ENCODE assay signal across 20 cellular contexts in the genomic region with DNA sequence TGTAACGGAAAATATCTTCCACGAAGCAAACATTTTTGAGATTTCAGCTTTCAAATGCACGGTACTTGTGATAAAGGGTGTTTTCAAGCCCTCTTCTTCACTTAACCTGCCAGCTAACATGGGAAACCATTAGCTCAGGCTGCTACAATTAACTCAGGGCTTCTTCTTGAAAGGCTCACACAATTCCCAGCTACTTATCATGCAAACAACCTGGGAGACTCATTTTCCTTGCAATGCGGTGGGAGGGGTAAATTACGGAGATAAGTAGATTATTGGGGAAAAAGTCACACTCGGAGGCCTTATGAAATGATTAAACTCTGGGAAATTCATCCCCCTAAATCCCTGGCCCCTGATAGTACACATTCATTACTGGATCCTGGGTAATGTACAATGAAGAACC.
DNase-seq lines count a peak whose midpoint lies in the region; ATAC-seq and TF ChIP-seq lines count a peak whose summit lies in the region.
"Had no signal": no experiment of that assay in that cellular context is flagged by ENCODE, and none has a peak within 500 bp of the region (broad histone marks: within the 10 kb centered on the region; RNA-seq: fewer than 3 reads in every experiment).

No MANE protein-coding gene starts in this region.

- no peak for DNase-seq in WTC11 (ENCODE audit: low spot score)
- DNase-seq in iPS-NIHi7 (ENCODE audit: extremely low spot score), result peak; percentile 44
- peak; percentile 25 for DNase-seq in retinal pigment epithelial cell (ENCODE audit: low read depth)
- DNase-seq in tibial artery, result no peak
- no peak for DNase-seq in Calu3
- DNase-seq in foreskin keratinocyte, result no peak
- DNase-seq: ACHN; C1 segment of cervical spinal cord; CD8-positive, alpha-beta memory T cell; DMS79 treated with DMSO at 0.1 percent for 48 hours; HCEC 1CT; NCI-H1417 treated with DMSO at 0.1 percent for 48 hours; NCI-H1930; NCI-H2171; NCI-H446; NCI-H69; NK-92 treated with Interleukin-12 subunit alpha and Interleukin-12 subunit beta, amount 100 ng/mL, for 24 hours had no signal

- H3K27me3 ChIP-seq in HUES48 (ENCODE audit: control insufficient read depth, insufficient read depth, low read length) (no peaks in the 10 kb centered on the region), tibial artery (no peaks in the 10 kb centered on the region), foreskin keratinocyte (no peaks in the 10 kb centered on the region)

- H3K36me3 Mint-ChIP-seq in WTC11 (no peaks in the 10 kb centered on the region), Calu3 (ENCODE audit: insufficient read depth, unreplicated experiment) (no peaks in the 10 kb centered on the region)

- H3K27ac Mint-ChIP-seq in WTC11 (peak overlapping the region; percentile 96), Calu3 (ENCODE audit: unreplicated experiment) (no peak overlapping the region)
- H3K27ac Mint-ChIP-seq: CD8-positive, alpha-beta memory T cell had no signal

- CTCF ChIA-PET in WTC11 (lab: Charles Lee) (interaction anchor here (0.8 to 3.0 kb wide), 5 partner anchors 17 to 311 kb away, joined by 3 to 14 read pairs (median 4); no protein-coding TSS in a partner anchor), Calu3 (lab: Charles Lee) (no interaction called here)

- no TSS peak for BruUV-seq in Calu3 (replicated peaks; lab: Mats Ljungman, UMichigan)

- H3K4me3 ChIP-seq in HUES48 (ENCODE audit: low read depth, low read length), result no peak overlapping the region; the same call in 1 of the 2 replicates
- no peak overlapping the region for H3K4me3 ChIP-seq in retinal pigment epithelial cell (ENCODE audit: low read length)
- H3K4me3 ChIP-seq in tibial artery, result no peak overlapping the region

- peak overlapping the region; percentile 89 for H3K27ac ChIP-seq in HUES48 (ENCODE audit: low read depth, low read length)
- no peak overlapping the region for H3K27ac ChIP-seq in tibial artery
- H3K27ac ChIP-seq in foreskin keratinocyte, result no peak overlapping the region
- H3K27ac ChIP-seq: KMS-11 had no signal

- H3K4me3 Mint-ChIP-seq in WTC11, result peak overlapping the region; percentile 51
- no peak overlapping the region for H3K4me3 Mint-ChIP-seq in Calu3 (ENCODE audit: low read depth, unreplicated experiment)
- H3K4me3 Mint-ChIP-seq: CD8-positive, alpha-beta memory T cell had no signal

- TF ChIP-seq CTCF in WTC11 (IDR thresholded peaks at IDR 0.05) (no peak), retinal pigment epithelial cell (conservative IDR thresholded peaks at IDR 0.05; ENCODE audit: low read depth, low read length) (no peak), tibial artery (IDR thresholded peaks at IDR 0.05) (no peak), Calu3 (IDR thresholded peaks at IDR 0.05; ENCODE audit: unreplicated experiment) (no peak), foreskin keratinocyte (conservative IDR thresholded peaks at IDR 0.05) (no peak)

- H3K9ac ChIP-seq in HUES48 (ENCODE audit: low read depth, low read length), result no peak overlapping the region
- H3K9ac ChIP-seq: KMS-11 had no signal

- H3K36me3 ChIP-seq in HUES48 (ENCODE audit: control insufficient read depth, insufficient read depth, low read length) (no peaks in the 10 kb centered on the region), tibial artery (no peaks in the 10 kb centered on the region)

- H3K9me3 Mint-ChIP-seq in WTC11 (no peaks in the 10 kb centered on the region), Calu3 (ENCODE audit: low read depth, unreplicated experiment) (no peaks in the 10 kb centered on the region)
- H3K9me3 Mint-ChIP-seq: CD8-positive, alpha-beta memory T cell had no signal

- H3K9me3 ChIP-seq in HUES48 (ENCODE audit: control insufficient read depth, insufficient read depth, low read length), result no peaks in the 10 kb centered on the region
- H3K9me3 ChIP-seq in tibial artery, result no peaks in the 10 kb centered on the region

- peaks cover 32% of the 10 kb centered on the region for H3K4me1 ChIP-seq in HUES48 (ENCODE audit: control insufficient read depth, insufficient read depth, low read length)
- H3K4me1 ChIP-seq in tibial artery, result no peaks in the 10 kb centered on the region
- H3K4me1 ChIP-seq in foreskin keratinocyte, result no peaks in the 10 kb centered on the region

- peaks cover 36% of the 10 kb centered on the region for H3K4me1 Mint-ChIP-seq in WTC11
- peaks cover 8% of the 10 kb centered on the region for H3K4me1 Mint-ChIP-seq in Calu3 (ENCODE audit: low read depth, unreplicated experiment)
- H3K4me1 Mint-ChIP-seq: CD8-positive, alpha-beta memory T cell had no signal

- POLR2A ChIA-PET in WTC11 (lab: Charles Lee), result interaction anchor here (0.5 to 0.6 kb wide), 3 partner anchors 50 to 678 kb away, joined by 3 to 4 read pairs (median 3); a partner anchor contains a TSS

- ATAC-seq in WTC11 (peak; percentile 78), foreskin keratinocyte (no peak)
- ATAC-seq: Right ventricle myocardium inferior had no signal

- H3K27me3 Mint-ChIP-seq in WTC11 (ENCODE audit: low read depth) (no peaks in the 10 kb centered on the region), Calu3 (ENCODE audit: unreplicated experiment) (no peaks in the 10 kb centered on the region)
- H3K27me3 Mint-ChIP-seq: CD8-positive, alpha-beta memory T cell had no signal

- intact Hi-C loops in tibial artery (cut with DNase I; ENCODE audit: low total_unique reads), result no loop called here
- intact Hi-C loops in Calu3 (cut with micrococcal nuclease; ENCODE audit: unreplicated experiment), result no loop called here

TF ChIP-seq in WTC11, 78 proteins besides CTCF, POLR2A, EP300 and RAD21 (continues in another document):
- TF ChIP-seq ATF1 (CRISPR knock-in tag; IDR thresholded peaks at IDR 0.05) (no peak), FOXK1 (CRISPR knock-in tag; IDR thresholded peaks at IDR 0.05) (no peak), NR1H2 (CRISPR knock-in tag; IDR thresholded peaks at IDR 0.05) (no peak), OVOL2 (CRISPR knock-in tag; IDR thresholded peaks at IDR 0.05; ENCODE audit: borderline replicate concordance) (no peak), ZNF219 (CRISPR knock-in tag; IDR thresholded peaks at IDR 0.05; ENCODE audit: borderline replicate concordance) (no peak), ZBTB21 (CRISPR knock-in tag; IDR thresholded peaks at IDR 0.05; ENCODE audit: borderline replicate concordance) (no peak), CREM (CRISPR knock-in tag; IDR thresholded peaks at IDR 0.05) (no peak), TP53 (CRISPR knock-in tag; IDR thresholded peaks at IDR 0.05) (no peak), RELA (CRISPR knock-in tag; IDR thresholded peaks at IDR 0.05; ENCODE audit: borderline replicate concordance) (no peak), ZNF138 (CRISPR knock-in tag; conservative IDR thresholded peaks at IDR 0.05) (no peak), TEAD1 (CRISPR knock-in tag; IDR thresholded peaks at IDR 0.05) (no peak), ZNF317 (CRISPR knock-in tag; IDR thresholded peaks at IDR 0.05; ENCODE audit: borderline replicate concordance, low read depth) (no peak), SOX15 (CRISPR knock-in tag; IDR thresholded peaks at IDR 0.05) (no peak)
- TF ChIP-seq, protein P1, sequence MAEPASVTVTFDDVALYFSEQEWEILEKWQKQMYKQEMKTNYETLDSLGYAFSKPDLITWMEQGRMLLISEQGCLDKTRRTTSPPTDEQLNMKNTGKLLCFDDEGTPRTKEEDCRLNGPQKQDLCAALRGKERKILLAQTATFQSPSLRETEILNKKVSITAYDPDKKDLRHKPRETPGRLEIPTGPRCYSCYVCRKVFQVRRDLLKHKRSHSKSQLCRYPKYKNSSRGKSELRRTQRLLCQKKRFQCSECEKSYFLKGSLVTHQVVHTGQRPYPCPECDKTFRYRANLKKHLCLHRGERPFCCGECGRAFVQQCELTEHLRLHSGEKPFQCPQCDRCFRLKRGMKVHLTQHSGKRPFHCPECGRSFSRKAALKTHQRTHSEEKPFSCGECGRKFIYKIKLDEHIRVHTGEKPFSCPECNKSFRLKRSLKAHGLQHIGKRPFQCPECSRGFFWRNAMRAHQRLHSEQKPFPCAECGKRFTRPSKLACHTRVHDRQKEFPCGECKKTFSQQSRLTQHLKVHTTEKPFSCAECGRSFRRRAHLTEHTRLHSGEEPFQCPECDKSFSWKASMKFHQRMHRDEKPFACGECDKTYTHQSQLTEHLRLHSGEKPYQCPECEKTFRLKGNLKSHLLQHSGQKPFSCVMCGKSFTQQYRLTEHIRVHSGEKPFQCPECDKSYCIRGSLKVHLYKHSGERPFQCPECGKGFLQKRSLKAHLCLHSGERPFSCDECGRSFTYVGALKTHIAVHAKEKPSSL (CRISPR knock-in tag; conservative IDR thresholded peaks at IDR 0.05), result no peak
- TF ChIP-seq, protein P2, sequence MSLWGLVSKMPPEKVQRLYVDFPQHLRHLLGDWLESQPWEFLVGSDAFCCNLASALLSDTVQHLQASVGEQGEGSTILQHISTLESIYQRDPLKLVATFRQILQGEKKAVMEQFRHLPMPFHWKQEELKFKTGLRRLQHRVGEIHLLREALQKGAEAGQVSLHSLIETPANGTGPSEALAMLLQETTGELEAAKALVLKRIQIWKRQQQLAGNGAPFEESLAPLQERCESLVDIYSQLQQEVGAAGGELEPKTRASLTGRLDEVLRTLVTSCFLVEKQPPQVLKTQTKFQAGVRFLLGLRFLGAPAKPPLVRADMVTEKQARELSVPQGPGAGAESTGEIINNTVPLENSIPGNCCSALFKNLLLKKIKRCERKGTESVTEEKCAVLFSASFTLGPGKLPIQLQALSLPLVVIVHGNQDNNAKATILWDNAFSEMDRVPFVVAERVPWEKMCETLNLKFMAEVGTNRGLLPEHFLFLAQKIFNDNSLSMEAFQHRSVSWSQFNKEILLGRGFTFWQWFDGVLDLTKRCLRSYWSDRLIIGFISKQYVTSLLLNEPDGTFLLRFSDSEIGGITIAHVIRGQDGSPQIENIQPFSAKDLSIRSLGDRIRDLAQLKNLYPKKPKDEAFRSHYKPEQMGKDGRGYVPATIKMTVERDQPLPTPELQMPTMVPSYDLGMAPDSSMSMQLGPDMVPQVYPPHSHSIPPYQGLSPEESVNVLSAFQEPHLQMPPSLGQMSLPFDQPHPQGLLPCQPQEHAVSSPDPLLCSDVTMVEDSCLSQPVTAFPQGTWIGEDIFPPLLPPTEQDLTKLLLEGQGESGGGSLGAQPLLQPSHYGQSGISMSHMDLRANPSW (CRISPR knock-in tag; conservative IDR thresholded peaks at IDR 0.05; ENCODE audit: low read depth), result no peak

Comparison
In these comparisons a context has a peak if more than half of its experiments do, and no peak if none do; other contexts are left out.
1. DNase-seq: peak in iPS-NIHi7 (single experiment) and retinal pigment epithelial cell (single experiment); none in WTC11 (single experiment), tibial artery (0 of 2), Calu3 (single experiment) and foreskin keratinocyte (0 of 2).